ENCODE assay signal across 18 cellular contexts in genomic region chr17:27232328-27232727, GRCh38.
DNase-seq lines count a peak whose midpoint lies in the region; ATAC-seq, FAIRE-seq and TF ChIP-seq lines count a peak whose summit lies in the region.
"Had no signal": no experiment of that assay in that cellular context is flagged by ENCODE, and none has a peak within 500 bp of the region (broad histone marks: within the 10 kb centered on the region; RNA-seq: fewer than 3 reads in every experiment).

No MANE protein-coding gene starts in this region.

- H3K9me2 ChIP-seq in GM23338 (ENCODE audit: insufficient read depth): no peaks in the 10 kb centered on the region

- BruUV-seq in GM12878 (replicated peaks; lab: Mats Ljungman, UMichigan): no TSS peak

- H3K36me3 ChIP-seq in GM23338 (ENCODE audit: insufficient read depth) (no peaks in the 10 kb centered on the region), GM12878 (ENCODE audit: control insufficient read depth in 2 of 2, insufficient read depth in 2 of 2, low read length in 1 of 2) (no peaks in the 10 kb centered on the region), esophagus muscularis mucosa (no peaks in the 10 kb centered on the region)
- H3K36me3 ChIP-seq: BLaER1 had no signal

- H3K4me1 Mint-ChIP-seq in GM23338: no peaks in the 10 kb centered on the region
- H3K4me1 Mint-ChIP-seq: H9 had no signal

- no peak for ATAC-seq in GM23338
- no peak for ATAC-seq in GM12878
- ATAC-seq: CD8-positive, alpha-beta T cell had no signal

- DNase-seq in GM23338 (ENCODE audit: low spot score) (no peak), GM12878 (ENCODE audit: low read depth, low spot score) (no peak), esophagus muscularis mucosa (ENCODE audit: extremely low spot score) (peak; percentile 57), SHP77 treated with DMSO at 0.1 percent for 48 hours (lab: John Stamatoyannopoulos, UW) (no peak), HCEC 1CT (no peak), NCI-H82 treated with DMSO at 0.1 percent for 48 hours (lab: John Stamatoyannopoulos, UW; ENCODE audit: unreplicated experiment) (no peak)
- DNase-seq: Caco-2; CD4-positive, CD25-positive, alpha-beta regulatory T cell; CD8-positive, alpha-beta T cell; DMS153; DND-41; GM23248; H9 had no signal

- no peaks in the 10 kb centered on the region for H3K27me3 ChIP-seq in GM23338 (ENCODE audit: insufficient read depth)
- H3K27me3 ChIP-seq in GM12878 (replicated peaks in 1 of 2; ENCODE audit: control insufficient read depth in 2 of 2, insufficient read depth in 2 of 2, low read length in 1 of 2): no peaks in the 10 kb centered on the region
- no peaks in the 10 kb centered on the region for H3K27me3 ChIP-seq in esophagus muscularis mucosa
- H3K27me3 ChIP-seq: BLaER1 had no signal

- TF ChIP-seq EP300 in GM12878 (IDR thresholded peaks at IDR 0.05; ENCODE audit: borderline replicate concordance in 1 of 2, control insufficient read depth in 1 of 2, low read depth in 2 of 2, low read length in 2 of 2) (no peak), esophagus muscularis mucosa (IDR thresholded peaks at IDR 0.05) (no peak)

- WGBS in GM12878 (ENCODE audit: insufficient coverage, insufficient replicate concordance, low lambda C conversion rate, missing lambda C conversion rate): 13% methylated on average over 5 of the region's 5 CpGs
- 93% methylated on average over 5 of the region's 5 CpGs for WGBS in esophagus muscularis mucosa

- SMC1A ChIA-PET in GM12878 (lab: Charles Lee; ENCODE audit: uncharacterized antibody, unreplicated experiment): interaction anchor here (1.4 kb wide), 1 partner anchor 13 kb away, joined by 6 read pairs; no protein-coding TSS in a partner anchor

- POLR2A ChIA-PET in GM12878 (lab: Charles Lee): no interaction called here

- H2AFZ ChIP-seq in GM23338: peak overlapping the region; percentile 78; the same call in 1 of the 2 replicates
- H2AFZ ChIP-seq in GM12878 (ENCODE audit: control insufficient read depth, low read depth, low read length): no peak overlapping the region
- H2AFZ ChIP-seq: GM23248 had no signal

- no peak overlapping the region for H3K4me3 Mint-ChIP-seq in GM23338
- H3K4me3 Mint-ChIP-seq: B cell; CD4-positive, CD25-positive, alpha-beta regulatory T cell; CD8-positive, alpha-beta T cell; H9 had no signal

- intact Hi-C loops in GM12878 (cut with micrococcal nuclease; ENCODE audit: unreplicated experiment): loop anchor here (10.0 kb wide), 1 partner anchor 68 kb away; no protein-coding TSS in a partner anchor
- intact Hi-C loops in esophagus muscularis mucosa (cut with DNase I): loop anchor here (10.0 kb wide), 1 partner anchor 222 kb away; the partner anchor contains the start of gene KSR1

- H3K4me1 ChIP-seq in GM23338 (ENCODE audit: insufficient read depth): no peaks in the 10 kb centered on the region
- no peaks in the 10 kb centered on the region for H3K4me1 ChIP-seq in GM12878 (ENCODE audit: control insufficient read depth, insufficient read depth, low read length)
- H3K4me1 ChIP-seq in esophagus muscularis mucosa: peaks cover 0 to 6% (median 3%) of the 10 kb centered on the region in 4 donors

- H3K9me3 Mint-ChIP-seq in GM23338: peaks cover 25% of the 10 kb centered on the region
- H3K9me3 Mint-ChIP-seq: CD4-positive, CD25-positive, alpha-beta regulatory T cell; CD8-positive, alpha-beta T cell had no signal

- in situ Hi-C loops in GM12878 (cut with MboI): loop anchor here (10.0 kb wide), 1 partner anchor 182 kb away; no protein-coding TSS in a partner anchor

- H4K20me1 ChIP-seq in GM23338 (replicated peaks; ENCODE audit: insufficient read depth) (no peaks in the 10 kb centered on the region), GM12878 (ENCODE audit: control insufficient read depth, insufficient read depth) (no peaks in the 10 kb centered on the region)
- H4K20me1 ChIP-seq: BLaER1 had no signal

- H3K27ac ChIP-seq in GM23338 (ENCODE audit: low read depth): no peak overlapping the region
- no peak overlapping the region for H3K27ac ChIP-seq in GM12878 (ENCODE audit: control insufficient read depth, insufficient read depth)
- no peak overlapping the region for H3K27ac ChIP-seq in esophagus muscularis mucosa (replicated peaks in 1 of 4)
- H3K27ac ChIP-seq: BLaER1, C4-2B, GM23248 had no signal

- H3K9ac ChIP-seq in GM12878 (ENCODE audit: control insufficient read depth, insufficient read depth, low read length): no peak overlapping the region
- H3K9ac ChIP-seq: BLaER1, GM23248 had no signal

- TF ChIP-seq POLR2A in GM12878 (IDR thresholded peaks at IDR 0.05; ENCODE audit: low read depth, low read length): no peak
- no peak for TF ChIP-seq POLR2A in esophagus muscularis mucosa (IDR thresholded peaks at IDR 0.05; ENCODE audit: low read depth)

- peaks cover 2% of the 10 kb centered on the region for H3K27me3 Mint-ChIP-seq in GM23338 (ENCODE audit: insufficient read depth, low read depth, poor library complexity)
- H3K27me3 Mint-ChIP-seq: B cell had no signal

- no peaks in the 10 kb centered on the region for H3K9me3 ChIP-seq in GM12878 (replicated peaks; ENCODE audit: control insufficient read depth, insufficient read depth, low read length)
- no peaks in the 10 kb centered on the region for H3K9me3 ChIP-seq in esophagus muscularis mucosa
- H3K9me3 ChIP-seq: BLaER1, Caco-2 had no signal

- H3K4me3 ChIP-seq in GM23338: no peak overlapping the region
- no peak overlapping the region for H3K4me3 ChIP-seq in GM12878
- no peak overlapping the region for H3K4me3 ChIP-seq in esophagus muscularis mucosa
- H3K4me3 ChIP-seq: BLaER1, GM23248 had no signal

- no peaks in the 10 kb centered on the region for H3F3A ChIP-seq in GM23338 (replicated peaks; ENCODE audit: low read depth)

- no peak for FAIRE-seq in GM12878 (lab: Jason Lieb, UNC)
- FAIRE-seq: G401.6, GM19239 had no signal

- H3K79me2 ChIP-seq in GM23338 (replicated peaks; ENCODE audit: insufficient read depth): no peaks in the 10 kb centered on the region
- H3K79me2 ChIP-seq in GM12878 (ENCODE audit: control insufficient read depth, insufficient read depth, low read length): no peaks in the 10 kb centered on the region

- no peak for TF ChIP-seq RAD21 in GM12878 (IDR thresholded peaks at IDR 0.05; ENCODE audit: insufficient read depth, low read depth, low read length)

- RAD21 ChIA-PET in GM12878 (lab: Charles Lee; ENCODE audit: unreplicated experiment): no interaction called here

- H3K36me3 Mint-ChIP-seq in GM23338 (ENCODE audit: low read depth): no peaks in the 10 kb centered on the region; the same call in 2 of the 3 replicates
- H3K36me3 Mint-ChIP-seq: CD4-positive, CD25-positive, alpha-beta regulatory T cell; CD8-positive, alpha-beta T cell had no signal

- H3K4me2 ChIP-seq in GM23338 (no peak overlapping the region), GM12878 (ENCODE audit: control insufficient read depth, insufficient read depth) (no peak overlapping the region)

- CTCF ChIA-PET in GM12878 (lab: Yijun Ruan, JAX): interaction anchor here (1.4 to 2.1 kb wide), 2 partner anchors 37 to 101 kb away, joined by 4 to 10 read pairs; no protein-coding TSS in a partner anchor

- H3K27ac Mint-ChIP-seq in GM23338: no peak overlapping the region
- H3K27ac Mint-ChIP-seq: B cell; CD4-positive, CD25-positive, alpha-beta regulatory T cell; CD8-positive, alpha-beta T cell; H9 had no signal

- TF ChIP-seq CTCF in GM23338 (conservative IDR thresholded peaks at IDR 0.05; ENCODE audit: low read depth in 2 of 2) (no peak), GM12878 (IDR thresholded peaks at IDR 0.05 in 2 of 3, conservative IDR thresholded peaks at IDR 0.05 in 1 of 3; ENCODE audit: control insufficient read depth in 2 of 3, extremely low read depth in 1 of 3, insufficient read depth in 1 of 3, low read depth in 3 of 3, low read length in 3 of 3) (no peak), esophagus muscularis mucosa (IDR thresholded peaks at IDR 0.05) (no peak)

TF ChIP-seq in GM23338, 12 proteins besides CTCF, POLR2A, EP300 and RAD21 (continues in another document):
- TF ChIP-seq ZNF114 (CRISPR knock-in tag; IDR thresholded peaks at IDR 0.05): no peak

TF ChIP-seq in GM12878, 131 proteins besides CTCF, POLR2A, EP300 and RAD21:
- TF ChIP-seq, protein P1, sequence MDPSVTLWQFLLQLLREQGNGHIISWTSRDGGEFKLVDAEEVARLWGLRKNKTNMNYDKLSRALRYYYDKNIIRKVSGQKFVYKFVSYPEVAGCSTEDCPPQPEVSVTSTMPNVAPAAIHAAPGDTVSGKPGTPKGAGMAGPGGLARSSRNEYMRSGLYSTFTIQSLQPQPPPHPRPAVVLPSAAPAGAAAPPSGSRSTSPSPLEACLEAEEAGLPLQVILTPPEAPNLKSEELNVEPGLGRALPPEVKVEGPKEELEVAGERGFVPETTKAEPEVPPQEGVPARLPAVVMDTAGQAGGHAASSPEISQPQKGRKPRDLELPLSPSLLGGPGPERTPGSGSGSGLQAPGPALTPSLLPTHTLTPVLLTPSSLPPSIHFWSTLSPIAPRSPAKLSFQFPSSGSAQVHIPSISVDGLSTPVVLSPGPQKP (IDR thresholded peaks at IDR 0.05; ENCODE audit: low read depth, low read length): no peak
- TF ChIP-seq SPI1 (IDR thresholded peaks at IDR 0.05; ENCODE audit: borderline replicate concordance, insufficient read depth, low read depth, low read length) (peak; percentile 21; the same call in 1 of the 2 replicates), FOXK2 (IDR thresholded peaks at IDR 0.05) (no peak)
